In the genomic region with DNA sequence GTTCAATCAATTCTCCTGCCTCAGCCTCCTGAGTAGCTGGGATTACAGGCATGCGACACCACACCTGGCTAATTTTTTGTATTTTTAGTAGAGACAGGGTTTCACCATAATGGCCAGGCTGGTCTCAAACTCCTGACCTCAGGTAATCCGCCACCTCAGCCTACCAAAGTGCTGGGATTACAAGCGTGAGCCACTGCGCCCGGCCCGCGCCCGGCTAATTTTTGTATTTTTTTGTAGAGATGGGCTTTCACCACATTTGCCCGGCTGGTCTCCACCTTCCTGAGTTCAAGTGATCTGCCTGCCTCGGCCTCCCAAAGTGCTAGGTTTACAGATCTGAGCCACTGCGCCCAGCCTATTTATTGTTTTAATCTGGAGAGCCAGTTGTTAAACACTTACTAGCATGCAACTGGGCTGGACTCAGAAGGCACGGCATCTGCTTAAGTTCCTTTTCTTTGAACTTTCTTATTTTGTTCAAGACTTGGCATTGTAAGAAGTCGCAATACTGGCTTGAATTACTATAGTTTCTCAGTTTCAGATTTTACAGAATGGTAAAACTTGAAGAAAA, we compare ENCODE assay signal across 5 cellular contexts. TPM values are rescaled to one million over a fixed set of nuclear protein-coding genes. Genes with fewer than 3 reads are reported as not detected.
"Had no signal": no experiment of that assay in that cellular context is flagged by ENCODE, and none has a peak within 500 bp of the region (broad histone marks: within the 10 kb centered on the region; RNA-seq: fewer than 3 reads in every experiment).

No MANE protein-coding gene starts in this region.

RNA-seq across cellular contexts. Expression of gene HORMAD1, which starts 55.3 kb away (rescaled TPM):
- total RNA-seq: M059J; PC-9; Right ventricle myocardium inferior; RPMI7951; T-helper 1 cell treated with Interleukin-12 subunit alpha and Interleukin-12 subunit beta and Interleukin-4 antibody, amounts not matched to agents 30 ng/mL and 1 ng/mL, for 36 hours had no signal
